ENCODE assay signal across 23 cellular contexts in the genomic region with DNA sequence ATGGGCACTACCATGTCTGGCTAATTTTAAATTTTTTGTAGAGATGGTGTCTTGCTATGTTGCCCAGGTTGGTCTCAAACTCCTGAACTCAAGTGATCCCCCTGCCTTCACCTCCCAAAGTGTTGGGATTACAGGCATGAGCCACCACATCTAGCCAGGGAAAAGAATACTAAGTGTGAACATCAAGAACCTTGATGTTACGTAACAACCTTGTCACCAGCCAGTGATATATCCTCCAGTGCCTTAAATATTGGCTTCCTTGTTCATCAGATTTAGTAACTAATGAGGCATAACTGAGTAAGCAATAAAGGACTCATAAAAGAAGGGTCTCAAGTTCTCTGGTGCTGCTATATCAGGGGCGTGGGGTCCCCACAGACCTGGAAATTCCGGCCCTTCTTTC.
"Had no signal": no experiment of that assay in that cellular context is flagged by ENCODE, and none has a peak within 500 bp of the region (broad histone marks: within the 10 kb centered on the region; RNA-seq: fewer than 3 reads in every experiment).

No MANE protein-coding gene starts in this region.

- H3K27ac ChIP-seq: gastrocnemius medialis, hepatocyte, neutrophil, pancreas, stomach, thyroid gland had no signal

- H3K9me3 ChIP-seq: gastrocnemius medialis, neutrophil, pancreas, thyroid gland had no signal

- H2AFZ ChIP-seq: hepatocyte had no signal

- ATAC-seq: gastrocnemius medialis; left cardiac atrium; left ventricle myocardium superior; naive thymus-derived CD8-positive, alpha-beta T cell; pancreas; stimulated activated effector memory CD8-positive, alpha-beta T cell treated with anti-CD3 and anti-CD28 coated beads, Interleukin-12 subunit alpha, Interleukin-12 subunit beta, amount 100 ng/mL, for 72 hours had no signal

- H3K4me3 ChIP-seq: gastrocnemius medialis, hepatocyte, lung, pancreas, stomach, thyroid gland had no signal

- DNase-seq: caudate nucleus; cerebellar nuclear complex; cortex of kidney; foreskin fibroblast; gastrocnemius medialis; head of caudate nucleus; kidney; left cardiac atrium; left ventricle myocardium superior; mesendoderm; midbrain; naive thymus-derived CD8-positive, alpha-beta T cell; pancreas; stimulated activated CD4-positive, alpha-beta T cell treated with anti-CD3 and anti-CD28 coated beads, Interleukin-2, amount 100 ng/mL, for 24 hours; stimulated activated CD4-positive, alpha-beta T cell treated with anti-CD3 and anti-CD28 coated beads, Interleukin-4, amount 100 ng/mL, for 24 hours; stimulated activated naive CD4-positive, alpha-beta T cell treated with Interleukin-2 at 50 U/mL for 16 hours; stomach; thyroid gland; trophoblast cell had no signal

- H3K27me3 ChIP-seq: gastrocnemius medialis, hepatocyte, neutrophil, pancreas, stomach, thyroid gland had no signal

- H3K36me3 ChIP-seq: gastrocnemius medialis, neutrophil, pancreas, stomach, thyroid gland had no signal

- H3K4me1 ChIP-seq: gastrocnemius medialis, pancreas, stomach, thyroid gland had no signal

- H3K4me2 ChIP-seq: hepatocyte had no signal
